ENCODE assay signal across 7 cellular contexts in genomic region chr1:203692565-203693470, GRCh38.
DNase-seq lines count a peak whose midpoint lies in the region; ATAC-seq, FAIRE-seq and TF ChIP-seq lines count a peak whose summit lies in the region.

No MANE protein-coding gene starts in this region.

- TF ChIP-seq EP300 in esophagus muscularis mucosa (IDR thresholded peaks at IDR 0.05): no peak

- peak overlapping the region; percentile 87 to 93 (median 90) for H3K27ac Mint-ChIP-seq in nephron

- H3K27ac ChIP-seq in esophagus muscularis mucosa (replicated peaks in 1 of 4): peak overlapping the region; percentile 86 to 91 (median 87)

- peak; percentile 78 for DNase-seq in H54 (ENCODE audit: insufficient read length, low spot score)
- peak; percentile 61 for DNase-seq in SW480 (ENCODE audit: low spot score)
- DNase-seq in esophagus muscularis mucosa (ENCODE audit: extremely low spot score): peak; percentile 96
- no peak for DNase-seq in D721Med (ENCODE audit: insufficient read length, low spot score)
- no peak for DNase-seq in stimulated activated CD4-positive, alpha-beta T cell treated with anti-CD3 and anti-CD28 coated beads, Interleukin-15, amount 100 ng/mL, for 24 hours

- 8% methylated on average over 4 of the region's 5 CpGs for WGBS in esophagus muscularis mucosa

- peak in 1 of 3 experiments; percentile 5 for TF ChIP-seq CTCF in esophagus muscularis mucosa (IDR thresholded peaks at IDR 0.05)
- TF ChIP-seq CTCF in nephron (IDR thresholded peaks at IDR 0.05; ENCODE audit: unreplicated experiment in 3 of 3): no peak
- TF ChIP-seq CTCF in D721Med (IDR thresholded peaks at IDR 0.05; ENCODE audit: insufficient read depth, missing control alignments): no peak

- H3K4me1 ChIP-seq in esophagus muscularis mucosa: peaks cover 70 to 99% (median 98%) of the 10 kb centered on the region in 4 donors

- peak; percentile 43 for FAIRE-seq in H54 (lab: Jason Lieb, UNC)
- FAIRE-seq in D721Med (lab: Jason Lieb, UNC): no peak

- no peaks in the 10 kb centered on the region for H3K27me3 ChIP-seq in esophagus muscularis mucosa

- intact Hi-C loops in esophagus muscularis mucosa (cut with DNase I): no loop called here

- no peaks in the 10 kb centered on the region for H3K9me3 Mint-ChIP-seq in nephron

- H3K4me3 ChIP-seq in esophagus muscularis mucosa: peak overlapping the region in 3 of 4 donors; percentile 2 to 5 (median 3)

- H3K4me3 Mint-ChIP-seq in nephron: peak overlapping the region; percentile 6 to 50 (median 36)

- H3K36me3 ChIP-seq in esophagus muscularis mucosa: peaks cover 0 to 27% (median 7%) of the 10 kb centered on the region in 4 donors

- H3K9me3 ChIP-seq in esophagus muscularis mucosa: no peaks in the 10 kb centered on the region

- peaks cover 29% of the 10 kb centered on the region for H3K36me3 Mint-ChIP-seq in nephron (ENCODE audit: low read depth)

- no peak for ATAC-seq in GM18502 (IDR thresholded peaks at IDR 0.05; ENCODE audit: poor library complexity, unreplicated experiment)

- peaks cover 43% of the 10 kb centered on the region for H3K4me1 Mint-ChIP-seq in nephron

- no peaks in the 10 kb centered on the region for H3K27me3 Mint-ChIP-seq in nephron (ENCODE audit: low read depth)

- TF ChIP-seq POLR2A in H54 (IDR thresholded peaks at IDR 0.05; ENCODE audit: low read depth, low read length) (no peak), esophagus muscularis mucosa (IDR thresholded peaks at IDR 0.05; ENCODE audit: low read depth) (no peak)

Comparison
In these comparisons a context has a peak if more than half of its experiments do, and no peak if none do; other contexts are left out.
1. DNase-seq: peak in H54 (single experiment), SW480 (single experiment) and esophagus muscularis mucosa (single experiment); none in D721Med (single experiment) and stimulated activated CD4-positive, alpha-beta T cell treated with anti-CD3 and anti-CD28 coated beads, Interleukin-15, amount 100 ng/mL, for 24 hours (single experiment).